Comparison of ENCODE assay signal across 1 cellular context in the genomic region with DNA sequence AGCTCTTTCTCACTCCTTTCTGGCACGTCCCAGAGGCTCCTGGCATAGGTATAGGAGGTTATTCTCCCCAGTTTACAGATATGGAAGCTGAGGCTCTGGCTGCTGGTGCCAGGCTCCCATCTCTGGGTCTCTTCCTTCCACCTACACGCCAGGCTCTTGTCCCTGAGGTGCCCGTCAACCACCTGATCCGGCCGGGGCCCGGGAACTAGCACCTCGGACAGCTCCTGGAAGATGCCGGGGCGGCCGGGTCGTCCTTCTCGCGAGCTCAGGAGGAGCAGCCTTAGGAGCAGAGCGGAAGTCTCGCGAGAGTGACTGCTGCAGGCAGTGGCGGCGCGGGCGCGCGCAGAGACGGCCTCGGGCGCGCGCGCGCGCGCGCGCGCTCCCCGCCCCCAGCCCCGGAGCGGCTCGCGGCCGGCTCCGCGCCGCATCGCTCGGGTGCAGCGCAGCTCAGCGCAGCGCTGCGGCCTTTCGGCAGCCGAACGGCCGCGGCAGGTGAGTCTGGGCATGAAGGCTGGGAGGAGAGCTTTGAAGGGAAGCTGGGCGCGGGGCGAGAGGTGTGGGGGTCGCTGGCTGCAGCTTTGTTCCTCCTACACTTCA.
TF ChIP-seq lines count a peak whose summit lies in the region.

A gene with protein sequence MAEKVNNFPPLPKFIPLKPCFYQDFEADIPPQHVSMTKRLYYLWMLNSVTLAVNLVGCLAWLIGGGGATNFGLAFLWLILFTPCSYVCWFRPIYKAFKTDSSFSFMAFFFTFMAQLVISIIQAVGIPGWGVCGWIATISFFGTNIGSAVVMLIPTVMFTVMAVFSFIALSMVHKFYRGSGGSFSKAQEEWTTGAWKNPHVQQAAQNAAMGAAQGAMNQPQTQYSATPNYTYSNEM (plus strand): TSS at position 382 of the 597 bp plus-strand sequence. CDS start 16,277 bp downstream, outside the sequence.

TF ChIP-seq in HepG2, 621 proteins besides CTCF, POLR2A, EP300 and RAD21 (continued from another document and continues in another):
- TF ChIP-seq, protein P1, sequence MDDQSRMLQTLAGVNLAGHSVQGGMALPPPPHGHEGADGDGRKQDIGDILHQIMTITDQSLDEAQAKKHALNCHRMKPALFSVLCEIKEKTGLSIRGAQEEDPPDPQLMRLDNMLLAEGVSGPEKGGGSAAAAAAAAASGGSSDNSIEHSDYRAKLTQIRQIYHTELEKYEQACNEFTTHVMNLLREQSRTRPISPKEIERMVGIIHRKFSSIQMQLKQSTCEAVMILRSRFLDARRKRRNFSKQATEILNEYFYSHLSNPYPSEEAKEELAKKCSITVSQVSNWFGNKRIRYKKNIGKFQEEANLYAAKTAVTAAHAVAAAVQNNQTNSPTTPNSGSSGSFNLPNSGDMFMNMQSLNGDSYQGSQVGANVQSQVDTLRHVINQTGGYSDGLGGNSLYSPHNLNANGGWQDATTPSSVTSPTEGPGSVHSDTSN (CRISPR knock-in tag; IDR thresholded peaks at IDR 0.05; ENCODE audit: borderline replicate concordance): peak; percentile 82; the same call in 1 of the 2 replicates
- TF ChIP-seq SMARCE1 (IDR thresholded peaks at IDR 0.05; ENCODE audit: borderline replicate concordance): no peak
- TF ChIP-seq PCBP2 (optimal IDR thresholded peaks at IDR 0.05; ENCODE audit: low read depth, low read length, poor library complexity, severe bottlenecking): no peak
- TF ChIP-seq, protein P2, sequence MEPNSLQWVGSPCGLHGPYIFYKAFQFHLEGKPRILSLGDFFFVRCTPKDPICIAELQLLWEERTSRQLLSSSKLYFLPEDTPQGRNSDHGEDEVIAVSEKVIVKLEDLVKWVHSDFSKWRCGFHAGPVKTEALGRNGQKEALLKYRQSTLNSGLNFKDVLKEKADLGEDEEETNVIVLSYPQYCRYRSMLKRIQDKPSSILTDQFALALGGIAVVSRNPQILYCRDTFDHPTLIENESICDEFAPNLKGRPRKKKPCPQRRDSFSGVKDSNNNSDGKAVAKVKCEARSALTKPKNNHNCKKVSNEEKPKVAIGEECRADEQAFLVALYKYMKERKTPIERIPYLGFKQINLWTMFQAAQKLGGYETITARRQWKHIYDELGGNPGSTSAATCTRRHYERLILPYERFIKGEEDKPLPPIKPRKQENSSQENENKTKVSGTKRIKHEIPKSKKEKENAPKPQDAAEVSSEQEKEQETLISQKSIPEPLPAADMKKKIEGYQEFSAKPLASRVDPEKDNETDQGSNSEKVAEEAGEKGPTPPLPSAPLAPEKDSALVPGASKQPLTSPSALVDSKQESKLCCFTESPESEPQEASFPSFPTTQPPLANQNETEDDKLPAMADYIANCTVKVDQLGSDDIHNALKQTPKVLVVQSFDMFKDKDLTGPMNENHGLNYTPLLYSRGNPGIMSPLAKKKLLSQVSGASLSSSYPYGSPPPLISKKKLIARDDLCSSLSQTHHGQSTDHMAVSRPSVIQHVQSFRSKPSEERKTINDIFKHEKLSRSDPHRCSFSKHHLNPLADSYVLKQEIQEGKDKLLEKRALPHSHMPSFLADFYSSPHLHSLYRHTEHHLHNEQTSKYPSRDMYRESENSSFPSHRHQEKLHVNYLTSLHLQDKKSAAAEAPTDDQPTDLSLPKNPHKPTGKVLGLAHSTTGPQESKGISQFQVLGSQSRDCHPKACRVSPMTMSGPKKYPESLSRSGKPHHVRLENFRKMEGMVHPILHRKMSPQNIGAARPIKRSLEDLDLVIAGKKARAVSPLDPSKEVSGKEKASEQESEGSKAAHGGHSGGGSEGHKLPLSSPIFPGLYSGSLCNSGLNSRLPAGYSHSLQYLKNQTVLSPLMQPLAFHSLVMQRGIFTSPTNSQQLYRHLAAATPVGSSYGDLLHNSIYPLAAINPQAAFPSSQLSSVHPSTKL (CRISPR knock-in tag; IDR thresholded peaks at IDR 0.05): peak; percentile 55; the same call in 1 of the 2 replicates
- no peak for TF ChIP-seq MAFG (CRISPR knock-in tag; IDR thresholded peaks at IDR 0.05)
- TF ChIP-seq, protein P3, sequence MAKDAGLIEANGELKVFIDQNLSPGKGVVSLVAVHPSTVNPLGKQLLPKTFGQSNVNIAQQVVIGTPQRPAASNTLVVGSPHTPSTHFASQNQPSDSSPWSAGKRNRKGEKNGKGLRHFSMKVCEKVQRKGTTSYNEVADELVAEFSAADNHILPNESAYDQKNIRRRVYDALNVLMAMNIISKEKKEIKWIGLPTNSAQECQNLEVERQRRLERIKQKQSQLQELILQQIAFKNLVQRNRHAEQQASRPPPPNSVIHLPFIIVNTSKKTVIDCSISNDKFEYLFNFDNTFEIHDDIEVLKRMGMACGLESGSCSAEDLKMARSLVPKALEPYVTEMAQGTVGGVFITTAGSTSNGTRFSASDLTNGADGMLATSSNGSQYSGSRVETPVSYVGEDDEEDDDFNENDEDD (CRISPR knock-in tag; IDR thresholded peaks at IDR 0.05; ENCODE audit: borderline replicate concordance): no peak
- no peak for TF ChIP-seq KLF13 (CRISPR knock-in tag; IDR thresholded peaks at IDR 0.05)
- peak; percentile 75 for TF ChIP-seq HMG20B (CRISPR knock-in tag; conservative IDR thresholded peaks at IDR 0.05)
- TF ChIP-seq, protein P4, sequence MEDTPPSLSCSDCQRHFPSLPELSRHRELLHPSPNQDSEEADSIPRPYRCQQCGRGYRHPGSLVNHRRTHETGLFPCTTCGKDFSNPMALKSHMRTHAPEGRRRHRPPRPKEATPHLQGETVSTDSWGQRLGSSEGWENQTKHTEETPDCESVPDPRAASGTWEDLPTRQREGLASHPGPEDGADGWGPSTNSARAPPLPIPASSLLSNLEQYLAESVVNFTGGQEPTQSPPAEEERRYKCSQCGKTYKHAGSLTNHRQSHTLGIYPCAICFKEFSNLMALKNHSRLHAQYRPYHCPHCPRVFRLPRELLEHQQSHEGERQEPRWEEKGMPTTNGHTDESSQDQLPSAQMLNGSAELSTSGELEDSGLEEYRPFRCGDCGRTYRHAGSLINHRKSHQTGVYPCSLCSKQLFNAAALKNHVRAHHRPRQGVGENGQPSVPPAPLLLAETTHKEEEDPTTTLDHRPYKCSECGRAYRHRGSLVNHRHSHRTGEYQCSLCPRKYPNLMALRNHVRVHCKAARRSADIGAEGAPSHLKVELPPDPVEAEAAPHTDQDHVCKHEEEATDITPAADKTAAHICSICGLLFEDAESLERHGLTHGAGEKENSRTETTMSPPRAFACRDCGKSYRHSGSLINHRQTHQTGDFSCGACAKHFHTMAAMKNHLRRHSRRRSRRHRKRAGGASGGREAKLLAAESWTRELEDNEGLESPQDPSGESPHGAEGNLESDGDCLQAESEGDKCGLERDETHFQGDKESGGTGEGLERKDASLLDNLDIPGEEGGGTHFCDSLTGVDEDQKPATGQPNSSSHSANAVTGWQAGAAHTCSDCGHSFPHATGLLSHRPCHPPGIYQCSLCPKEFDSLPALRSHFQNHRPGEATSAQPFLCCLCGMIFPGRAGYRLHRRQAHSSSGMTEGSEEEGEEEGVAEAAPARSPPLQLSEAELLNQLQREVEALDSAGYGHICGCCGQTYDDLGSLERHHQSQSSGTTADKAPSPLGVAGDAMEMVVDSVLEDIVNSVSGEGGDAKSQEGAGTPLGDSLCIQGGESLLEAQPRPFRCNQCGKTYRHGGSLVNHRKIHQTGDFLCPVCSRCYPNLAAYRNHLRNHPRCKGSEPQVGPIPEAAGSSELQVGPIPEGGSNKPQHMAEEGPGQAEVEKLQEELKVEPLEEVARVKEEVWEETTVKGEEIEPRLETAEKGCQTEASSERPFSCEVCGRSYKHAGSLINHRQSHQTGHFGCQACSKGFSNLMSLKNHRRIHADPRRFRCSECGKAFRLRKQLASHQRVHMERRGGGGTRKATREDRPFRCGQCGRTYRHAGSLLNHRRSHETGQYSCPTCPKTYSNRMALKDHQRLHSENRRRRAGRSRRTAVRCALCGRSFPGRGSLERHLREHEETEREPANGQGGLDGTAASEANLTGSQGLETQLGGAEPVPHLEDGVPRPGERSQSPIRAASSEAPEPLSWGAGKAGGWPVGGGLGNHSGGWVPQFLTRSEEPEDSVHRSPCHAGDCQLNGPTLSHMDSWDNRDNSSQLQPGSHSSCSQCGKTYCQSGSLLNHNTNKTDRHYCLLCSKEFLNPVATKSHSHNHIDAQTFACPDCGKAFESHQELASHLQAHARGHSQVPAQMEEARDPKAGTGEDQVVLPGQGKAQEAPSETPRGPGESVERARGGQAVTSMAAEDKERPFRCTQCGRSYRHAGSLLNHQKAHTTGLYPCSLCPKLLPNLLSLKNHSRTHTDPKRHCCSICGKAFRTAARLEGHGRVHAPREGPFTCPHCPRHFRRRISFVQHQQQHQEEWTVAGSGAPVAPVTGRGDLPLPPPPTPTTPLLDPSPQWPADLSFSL (CRISPR knock-in tag; IDR thresholded peaks at IDR 0.05): no peak
- TF ChIP-seq, protein P5, sequence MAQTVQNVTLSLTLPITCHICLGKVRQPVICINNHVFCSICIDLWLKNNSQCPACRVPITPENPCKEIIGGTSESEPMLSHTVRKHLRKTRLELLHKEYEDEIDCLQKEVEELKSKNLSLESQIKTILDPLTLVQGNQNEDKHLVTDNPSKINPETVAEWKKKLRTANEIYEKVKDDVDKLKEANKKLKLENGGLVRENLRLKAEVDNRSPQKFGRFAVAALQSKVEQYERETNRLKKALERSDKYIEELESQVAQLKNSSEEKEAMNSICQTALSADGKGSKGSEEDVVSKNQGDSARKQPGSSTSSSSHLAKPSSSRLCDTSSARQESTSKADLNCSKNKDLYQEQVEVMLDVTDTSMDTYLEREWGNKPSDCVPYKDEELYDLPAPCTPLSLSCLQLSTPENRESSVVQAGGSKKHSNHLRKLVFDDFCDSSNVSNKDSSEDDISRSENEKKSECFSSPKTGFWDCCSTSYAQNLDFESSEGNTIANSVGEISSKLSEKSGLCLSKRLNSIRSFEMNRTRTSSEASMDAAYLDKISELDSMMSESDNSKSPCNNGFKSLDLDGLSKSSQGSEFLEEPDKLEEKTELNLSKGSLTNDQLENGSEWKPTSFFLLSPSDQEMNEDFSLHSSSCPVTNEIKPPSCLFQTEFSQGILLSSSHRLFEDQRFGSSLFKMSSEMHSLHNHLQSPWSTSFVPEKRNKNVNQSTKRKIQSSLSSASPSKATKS (CRISPR knock-in tag; IDR thresholded peaks at IDR 0.05): no peak
- TF ChIP-seq, protein P6, sequence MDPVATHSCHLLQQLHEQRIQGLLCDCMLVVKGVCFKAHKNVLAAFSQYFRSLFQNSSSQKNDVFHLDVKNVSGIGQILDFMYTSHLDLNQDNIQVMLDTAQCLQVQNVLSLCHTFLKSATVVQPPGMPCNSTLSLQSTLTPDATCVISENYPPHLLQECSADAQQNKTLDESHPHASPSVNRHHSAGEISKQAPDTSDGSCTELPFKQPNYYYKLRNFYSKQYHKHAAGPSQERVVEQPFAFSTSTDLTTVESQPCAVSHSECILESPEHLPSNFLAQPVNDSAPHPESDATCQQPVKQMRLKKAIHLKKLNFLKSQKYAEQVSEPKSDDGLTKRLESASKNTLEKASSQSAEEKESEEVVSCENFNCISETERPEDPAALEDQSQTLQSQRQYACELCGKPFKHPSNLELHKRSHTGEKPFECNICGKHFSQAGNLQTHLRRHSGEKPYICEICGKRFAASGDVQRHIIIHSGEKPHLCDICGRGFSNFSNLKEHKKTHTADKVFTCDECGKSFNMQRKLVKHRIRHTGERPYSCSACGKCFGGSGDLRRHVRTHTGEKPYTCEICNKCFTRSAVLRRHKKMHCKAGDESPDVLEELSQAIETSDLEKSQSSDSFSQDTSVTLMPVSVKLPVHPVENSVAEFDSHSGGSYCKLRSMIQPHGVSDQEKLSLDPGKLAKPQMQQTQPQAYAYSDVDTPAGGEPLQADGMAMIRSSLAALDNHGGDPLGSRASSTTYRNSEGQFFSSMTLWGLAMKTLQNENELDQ (CRISPR knock-in tag; IDR thresholded peaks at IDR 0.05; ENCODE audit: borderline replicate concordance): peak; percentile 73; the same call in 1 of the 2 replicates
- TF ChIP-seq, protein P7, sequence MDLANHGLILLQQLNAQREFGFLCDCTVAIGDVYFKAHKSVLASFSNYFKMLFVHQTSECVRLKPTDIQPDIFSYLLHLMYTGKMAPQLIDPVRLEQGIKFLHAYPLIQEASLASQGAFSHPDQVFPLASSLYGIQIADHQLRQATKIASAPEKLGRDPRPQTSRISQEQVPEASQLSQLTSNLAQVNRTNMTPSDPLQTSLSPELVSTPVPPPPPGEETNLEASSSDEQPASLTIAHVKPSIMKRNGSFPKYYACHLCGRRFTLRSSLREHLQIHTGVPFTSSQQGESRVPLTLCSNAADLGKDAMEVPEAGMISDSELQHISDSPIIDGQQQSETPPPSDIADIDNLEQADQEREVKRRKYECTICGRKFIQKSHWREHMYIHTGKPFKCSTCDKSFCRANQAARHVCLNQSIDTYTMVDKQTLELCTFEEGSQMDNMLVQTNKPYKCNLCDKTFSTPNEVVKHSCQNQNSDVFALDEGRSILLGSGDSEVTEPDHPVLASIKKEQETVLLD (CRISPR knock-in tag; IDR thresholded peaks at IDR 0.05; ENCODE audit: low read depth): peak; percentile 74
- peak; percentile 45; the same call in 1 of the 2 replicates for TF ChIP-seq MXD4 (CRISPR knock-in tag; IDR thresholded peaks at IDR 0.05)
- TF ChIP-seq, protein P8, sequence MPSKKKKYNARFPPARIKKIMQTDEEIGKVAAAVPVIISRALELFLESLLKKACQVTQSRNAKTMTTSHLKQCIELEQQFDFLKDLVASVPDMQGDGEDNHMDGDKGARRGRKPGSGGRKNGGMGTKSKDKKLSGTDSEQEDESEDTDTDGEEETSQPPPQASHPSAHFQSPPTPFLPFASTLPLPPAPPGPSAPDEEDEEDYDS (CRISPR knock-in tag; IDR thresholded peaks at IDR 0.05): peak; percentile 73
- TF ChIP-seq, protein P9, sequence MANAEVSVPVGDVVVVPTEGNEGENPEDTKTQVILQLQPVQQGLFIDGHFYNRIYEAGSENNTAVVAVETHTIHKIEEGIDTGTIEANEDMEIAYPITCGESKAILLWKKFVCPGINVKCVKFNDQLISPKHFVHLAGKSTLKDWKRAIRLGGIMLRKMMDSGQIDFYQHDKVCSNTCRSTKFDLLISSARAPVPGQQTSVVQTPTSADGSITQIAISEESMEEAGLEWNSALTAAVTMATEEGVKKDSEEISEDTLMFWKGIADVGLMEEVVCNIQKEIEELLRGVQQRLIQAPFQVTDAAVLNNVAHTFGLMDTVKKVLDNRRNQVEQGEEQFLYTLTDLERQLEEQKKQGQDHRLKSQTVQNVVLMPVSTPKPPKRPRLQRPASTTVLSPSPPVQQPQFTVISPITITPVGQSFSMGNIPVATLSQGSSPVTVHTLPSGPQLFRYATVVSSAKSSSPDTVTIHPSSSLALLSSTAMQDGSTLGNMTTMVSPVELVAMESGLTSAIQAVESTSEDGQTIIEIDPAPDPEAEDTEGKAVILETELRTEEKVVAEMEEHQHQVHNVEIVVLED (CRISPR knock-in tag; IDR thresholded peaks at IDR 0.05; ENCODE audit: borderline replicate concordance): no peak
- peak; percentile 94 for TF ChIP-seq WIZ (CRISPR knock-in tag; IDR thresholded peaks at IDR 0.05)
- TF ChIP-seq REXO4 (CRISPR knock-in tag; IDR thresholded peaks at IDR 0.05; ENCODE audit: borderline replicate concordance): no peak
- no peak for TF ChIP-seq SOX13 (IDR thresholded peaks at IDR 0.05)
- TF ChIP-seq SOX13 (CRISPR knock-in tag; conservative IDR thresholded peaks at IDR 0.05 in 1 of 2, IDR thresholded peaks at IDR 0.05 in 1 of 2): peak in 1 of 2 experiments; percentile 59; a peak in 2 of 4 replicates
- TF ChIP-seq U2AF1 (optimal IDR thresholded peaks at IDR 0.05; ENCODE audit: low read depth, low read length): no peak
- no peak for TF ChIP-seq SYNCRIP (IDR thresholded peaks at IDR 0.05; ENCODE audit: insufficient read depth, low read depth, low read length)
